ENCODE assay signal across 17 cellular contexts in the genomic region with DNA sequence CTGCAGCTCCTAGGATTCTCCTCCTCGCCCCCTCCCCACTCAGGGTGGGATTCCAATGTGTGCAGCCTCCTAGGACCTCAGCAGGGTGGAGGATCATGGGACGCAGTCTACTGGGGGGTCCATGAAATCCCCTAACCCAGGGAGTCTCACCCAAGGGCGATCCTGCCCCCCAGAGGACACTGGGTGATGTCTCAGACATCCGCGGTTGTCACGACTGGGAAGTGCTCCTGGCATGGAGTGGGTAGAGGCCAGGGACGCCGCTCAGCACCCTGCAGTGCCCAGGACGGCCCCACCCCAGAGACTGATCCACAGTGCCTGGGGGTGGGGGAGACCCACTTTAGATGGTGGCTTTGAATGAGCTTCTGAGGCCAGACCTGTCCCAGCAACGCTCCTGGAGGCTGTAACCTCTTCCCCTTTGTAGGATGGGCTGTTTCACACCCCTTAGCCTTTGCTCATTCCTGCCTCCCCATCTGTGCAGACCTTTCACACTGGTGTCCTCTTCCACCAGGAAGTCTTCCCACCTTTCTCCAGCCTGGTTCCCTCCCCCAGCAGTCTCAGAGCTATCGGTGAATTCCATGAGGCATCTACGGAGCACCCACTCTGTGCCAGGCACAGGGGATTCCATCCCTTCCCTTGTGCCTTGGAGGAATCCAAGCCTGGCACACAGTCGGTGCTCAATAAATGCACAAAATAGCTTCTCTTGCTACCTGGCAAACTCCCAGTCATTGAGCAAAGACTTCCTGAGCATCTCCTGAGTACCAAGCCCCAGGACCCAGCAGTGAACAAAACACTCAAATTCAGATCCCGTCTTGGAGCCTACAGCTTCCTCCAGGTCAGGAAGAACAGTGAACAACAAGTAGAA. TPM values are rescaled to one million over a fixed set of nuclear protein-coding genes. Genes with fewer than 3 reads are reported as not detected.
DNase-seq lines count a peak whose midpoint lies in the region; TF ChIP-seq lines count a peak whose summit lies in the region.
"Had no signal": no experiment of that assay in that cellular context is flagged by ENCODE, and none has a peak within 500 bp of the region (broad histone marks: within the 10 kb centered on the region; RNA-seq: fewer than 3 reads in every experiment).

No MANE protein-coding gene starts in this region.

- no peak for DNase-seq in esophagus squamous epithelium (lab: John Stamatoyannopoulos, UW)
- DNase-seq in neuronal stem cell (ENCODE audit: low spot score), result no peak
- DNase-seq in activated effector memory CD4-positive, alpha-beta T cell treated with Interleukin-2 at 50 U/mL for 16 hours, result no peak
- DNase-seq in D341Med (ENCODE audit: low spot score), result no peak
- no peak for DNase-seq in HK-2 (ENCODE audit: unreplicated experiment)
- no peak for DNase-seq in NCI-H446 treated with DMSO at 0.1 percent for 48 hours (lab: John Stamatoyannopoulos, UW)
- DNase-seq: NCI-H1105 treated with DMSO at 0.1 percent for 48 hours; NCI-H345; stimulated activated CD4-positive, alpha-beta T cell treated with anti-CD3 and anti-CD28 coated beads, Interleukin-15, amount 100 ng/mL, for 24 hours; SW 1271 had no signal

- no peak overlapping the region for H3K23ac ChIP-seq in neuronal stem cell (ENCODE audit: low read depth, low read length, poor library complexity)

- peak overlapping the region; percentile 18 for H3K18ac ChIP-seq in neuronal stem cell (ENCODE audit: low read length)

- no peak overlapping the region; a peak in 1 of 22 replicates for H3K9ac ChIP-seq in BLaER1 treated with 17β-estradiol and CSF1 and Interleukin-3, amounts not matched to agents 10 nM and 100 nM
- H3K9ac ChIP-seq in neuronal stem cell (ENCODE audit: low read depth, low read length, poor library complexity), result no peak overlapping the region
- H3K9ac ChIP-seq: parathyroid adenoma had no signal

- no peak overlapping the region for H2BK15ac ChIP-seq in neuronal stem cell (ENCODE audit: low read length)

- H4K20me1 ChIP-seq in BLaER1 treated with 17β-estradiol and CSF1 and Interleukin-3, amounts not matched to agents 10 nM and 100 nM, result peaks cover 20 to 64% (median 32%) of the 10 kb centered on the region in 11 experiments; a peak in 19 of 22 replicates

- TF ChIP-seq POLR2A in esophagus squamous epithelium (IDR thresholded peaks at IDR 0.05), result no peak

- 47 to 59% methylated on average over 5 to 7 of the region's 14 CpGs for WGBS in esophagus squamous epithelium, 2 donors
- WGBS in neuronal stem cell (ENCODE audit: extremely low coverage in 2 of 2, insufficient read length in 2 of 2, insufficient replicate concordance in 1 of 2), 2 donors, result no CpG with 5 or more reads among the region's 14 CpGs

- peak overlapping the region; percentile 37 for H2AK5ac ChIP-seq in neuronal stem cell (ENCODE audit: low read depth, low read length)

- peak overlapping the region; percentile 42 for H3K4ac ChIP-seq in neuronal stem cell (ENCODE audit: low read length)

- H3K27me3 ChIP-seq in BLaER1 treated with 17β-estradiol and CSF1 and Interleukin-3, amounts not matched to agents 10 nM and 100 nM, result no peaks in the 10 kb centered on the region
- peaks cover 0 to 12% (median 0%) of the 10 kb centered on the region in 4 donors for H3K27me3 ChIP-seq in esophagus squamous epithelium
- peaks cover 2 to 21% (median 15%) of the 10 kb centered on the region in 3 experiments for H3K27me3 ChIP-seq in neuronal stem cell (ENCODE audit: control insufficient read depth in 3 of 3, insufficient read depth in 3 of 3, low read depth in 1 of 3, low read length in 3 of 3)

- H3K79me1 ChIP-seq in neuronal stem cell (ENCODE audit: low read depth, low read length), result no peaks in the 10 kb centered on the region

- peaks cover 0 to 18% (median 7%) of the 10 kb centered on the region in 11 experiments; a peak in 13 of 22 replicates for H3K9me3 ChIP-seq in BLaER1 treated with 17β-estradiol and CSF1 and Interleukin-3, amounts not matched to agents 10 nM and 100 nM (replicated peaks in 1 of 11)
- H3K9me3 ChIP-seq in esophagus squamous epithelium (no peaks in the 10 kb centered on the region), neuronal stem cell (replicated peaks in 1 of 2; ENCODE audit: control insufficient read depth in 2 of 2, insufficient read depth in 1 of 2, low read depth in 1 of 2, low read length in 2 of 2) (peaks cover 0 to 16% of the 10 kb centered on the region in 2 donors)

- no peak overlapping the region for H3K14ac ChIP-seq in neuronal stem cell (ENCODE audit: low read length)

- peak overlapping the region in 6 of 11 experiments; percentile 2 to 39 (median 33); a peak in 10 of 22 replicates for H3K4me2 ChIP-seq in BLaER1 treated with 17β-estradiol and CSF1 and Interleukin-3, amounts not matched to agents 10 nM and 100 nM
- H3K4me2 ChIP-seq in neuronal stem cell (ENCODE audit: insufficient read depth, low read length, poor library complexity, severe bottlenecking), result no peak overlapping the region

- intact Hi-C loops in esophagus squamous epithelium (cut with DNase I), result no loop called here

- H2AFZ ChIP-seq in neuronal stem cell (ENCODE audit: low read length), result no peak overlapping the region
- H2AFZ ChIP-seq: parathyroid adenoma had no signal

- no peak overlapping the region for H2BK120ac ChIP-seq in neuronal stem cell (ENCODE audit: low read depth, low read length)

- peaks cover 6 to 38% (median 20%) of the 10 kb centered on the region in 10 experiments; a peak in 17 of 20 replicates for H3K4me1 ChIP-seq in BLaER1 treated with 17β-estradiol and CSF1 and Interleukin-3, amounts not matched to agents 10 nM and 100 nM
- H3K4me1 ChIP-seq in esophagus squamous epithelium (peaks cover 0 to 54% (median 9%) of the 10 kb centered on the region in 3 donors), neuronal stem cell (ENCODE audit: control insufficient read depth in 2 of 2, insufficient read depth in 1 of 2, low read depth in 1 of 2, low read length in 2 of 2) (no peaks in the 10 kb centered on the region)
- H3K4me1 ChIP-seq: parathyroid adenoma had no signal

- H3K4me3 ChIP-seq in BLaER1 treated with 17β-estradiol and CSF1 and Interleukin-3, amounts not matched to agents 10 nM and 100 nM, result no peak overlapping the region
- H3K4me3 ChIP-seq in esophagus squamous epithelium (no peak overlapping the region), neuronal stem cell (ENCODE audit: low read length in 2 of 2) (no peak overlapping the region)

- no peak overlapping the region for H2BK12ac ChIP-seq in neuronal stem cell (ENCODE audit: low read length)

- no peak overlapping the region for H3K27ac ChIP-seq in BLaER1 treated with 17β-estradiol and CSF1 and Interleukin-3, amounts not matched to agents 10 nM and 100 nM
- peak overlapping the region in 3 of 4 donors; percentile 3 to 12 (median 9) for H3K27ac ChIP-seq in esophagus squamous epithelium
- H3K27ac ChIP-seq in neuronal stem cell (replicated peaks; ENCODE audit: low read length), result no peak overlapping the region
- H3K27ac ChIP-seq: parathyroid adenoma had no signal

- no peak overlapping the region for H4K8ac ChIP-seq in neuronal stem cell (ENCODE audit: low read depth, low read length)

- peak in 1 of 6 experiments; percentile 13 for TF ChIP-seq CTCF in esophagus squamous epithelium (IDR thresholded peaks at IDR 0.05)

- H3K36me3 ChIP-seq in BLaER1 treated with 17β-estradiol and CSF1 and Interleukin-3, amounts not matched to agents 10 nM and 100 nM, result peaks cover 0 to 32% (median 19%) of the 10 kb centered on the region in 11 experiments; a peak in 18 of 22 replicates
- peaks cover 0 to 4% (median 0%) of the 10 kb centered on the region in 3 donors for H3K36me3 ChIP-seq in esophagus squamous epithelium
- no peaks in the 10 kb centered on the region for H3K36me3 ChIP-seq in neuronal stem cell (replicated peaks in 1 of 2; ENCODE audit: control insufficient read depth in 2 of 2, insufficient read depth in 2 of 2, low read length in 2 of 2)

- H2BK5ac ChIP-seq in neuronal stem cell (ENCODE audit: low read length), result no peak overlapping the region

- no peak overlapping the region for H4K91ac ChIP-seq in neuronal stem cell (ENCODE audit: low read depth, low read length, poor library complexity)

TF ChIP-seq in PFSK-1, 5 proteins besides CTCF, POLR2A, EP300 and RAD21:
- TF ChIP-seq POLR2AphosphoS5 (IDR thresholded peaks at IDR 0.05; ENCODE audit: low read depth, low read length), result peak; percentile 17; the same call in 1 of the 2 replicates
- TF ChIP-seq FOXP2 (optimal IDR thresholded peaks at IDR 0.05; ENCODE audit: borderline replicate concordance, extremely low read depth, extremely low read length, insufficient read depth), result no peak

RNA-seq across cellular contexts. Expression of a gene that starts 10.5 kb away (rescaled TPM):
- polyA plus RNA-seq in PFSK-1 (2012; ENCODE audit: insufficient read length, low read depth), result 1.0 TPM
- not detected for total RNA-seq in esophagus squamous epithelium
- 1.5 TPM for polyA plus RNA-seq in neuronal stem cell (2013, experiment 1 of 2)
- 1.3 TPM for polyA plus RNA-seq in neuronal stem cell (2013, experiment 2 of 2)
- polyA plus RNA-seq: IgD-negative memory B cell had no signal

RNA-seq across cellular contexts. Expression of a gene that starts 13.4 kb away (rescaled TPM):
- not detected for polyA plus RNA-seq in PFSK-1 (2012; ENCODE audit: insufficient read length, low read depth)
- total RNA-seq in esophagus squamous epithelium, result not detected
- not detected for polyA plus RNA-seq in neuronal stem cell (2013, experiment 1 of 2)
- not detected for polyA plus RNA-seq in neuronal stem cell (2013, experiment 2 of 2)
- total RNA-seq: mesothelial cell of epicardium had no signal
- polyA plus RNA-seq: adipose tissue, IgD-negative memory B cell, thymus had no signal

RNA-seq across cellular contexts. Expression of a gene that starts 30.6 kb away (rescaled TPM):
- polyA plus RNA-seq in PFSK-1 (2012; ENCODE audit: insufficient read length, low read depth), result 62.5 TPM
- 10 to 100 TPM; 21.0 to 29.5 (median 26.4) TPM for total RNA-seq in esophagus squamous epithelium
- 3.9 TPM for polyA plus RNA-seq in neuronal stem cell (2013, experiment 1 of 2)
- polyA plus RNA-seq in neuronal stem cell (2013, experiment 2 of 2), result 3.7 TPM

RNA-seq across cellular contexts. Expression of a gene that starts 36.2 kb away (rescaled TPM):
- polyA plus RNA-seq in PFSK-1 (2012; ENCODE audit: insufficient read length, low read depth), result 57.3 TPM
- 10 to 100 TPM; 26.5 to 46.8 (median 27.2) TPM for total RNA-seq in esophagus squamous epithelium
- polyA plus RNA-seq in neuronal stem cell (2013, experiment 1 of 2), result 41.4 TPM
- polyA plus RNA-seq in neuronal stem cell (2013, experiment 2 of 2), result 37.0 TPM

Comparison
In these comparisons a context has a peak if more than half of its experiments do, and no peak if none do; other contexts are left out.
1. H3K27ac ChIP-seq: peak in esophagus squamous epithelium (3 of 4); none in BLaER1 treated with 17β-estradiol and CSF1 and Interleukin-3, amounts not matched to agents 10 nM and 100 nM (0 of 11) and neuronal stem cell (single experiment).